Comparison of ENCODE assay signal across 8 cellular contexts in the genomic region with DNA sequence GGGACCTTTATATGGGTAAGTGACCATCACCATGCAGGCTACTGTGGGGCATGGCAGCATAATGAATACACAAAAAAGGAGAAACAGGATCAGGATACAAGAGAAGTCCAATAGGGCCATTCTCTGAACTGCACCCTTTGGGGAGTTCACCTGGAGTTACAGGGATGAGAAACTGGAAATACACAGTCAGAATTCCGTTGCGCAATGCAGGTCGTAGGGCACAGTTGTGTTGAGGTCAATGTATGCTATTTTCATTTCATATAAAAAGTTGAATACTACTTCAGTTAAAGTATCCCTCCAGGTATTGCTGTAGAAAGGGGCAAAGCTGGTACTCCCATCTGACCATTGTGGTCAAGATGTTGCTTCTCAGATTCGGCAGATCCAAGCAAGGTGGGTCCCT.
"Had no signal": no experiment of that assay in that cellular context is flagged by ENCODE, and none has a peak within 500 bp of the region (broad histone marks: within the 10 kb centered on the region; RNA-seq: fewer than 3 reads in every experiment).

No MANE protein-coding gene starts in this region.

- DNase-seq: Karpas-422, KBM-7, KG1 had no signal

- H3K27ac Mint-ChIP-seq: IgD-negative memory B cell had no signal

- H3K27ac ChIP-seq: HL-60, KMS-11 had no signal

- H3K4me3 ChIP-seq: K562 had no signal

- H3K9ac ChIP-seq: KMS-11 had no signal

- FAIRE-seq: HTR-8/SVneo, K562 had no signal

- H3K9me3 Mint-ChIP-seq: IgD-negative memory B cell had no signal

- H3K4me3 Mint-ChIP-seq: IgD-negative memory B cell had no signal

- H3K4me1 Mint-ChIP-seq: IgD-negative memory B cell had no signal

- H3K27me3 Mint-ChIP-seq: IgD-negative memory B cell had no signal

- H3K4me2 ChIP-seq: KMS-11 had no signal

- ATAC-seq: K562 had no signal
